Comparison of ENCODE assay signal across 8 cellular contexts in the genomic region with DNA sequence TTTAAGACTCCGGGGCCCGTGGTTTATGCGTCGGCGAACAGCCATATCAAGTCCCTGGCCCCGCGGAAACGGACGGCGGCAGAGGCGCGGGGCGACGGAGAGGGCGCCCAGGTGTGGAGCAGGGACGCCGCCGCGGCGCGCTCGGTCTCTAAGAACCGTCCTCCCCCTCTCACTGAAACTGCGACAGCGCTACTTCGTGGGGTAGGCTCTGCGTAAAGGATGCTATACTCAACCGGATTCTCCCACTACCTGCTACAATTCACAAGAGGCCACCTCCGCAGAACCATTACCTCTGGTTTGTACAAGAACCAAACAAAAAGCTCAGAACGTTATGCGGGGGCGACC. TPM values are rescaled to one million over a fixed set of nuclear protein-coding genes. Genes with fewer than 3 reads are reported as not detected.
A peak's percentile ranks its signal among the peaks of the same experiment; 100 is the strongest.
DNase-seq lines count a peak whose midpoint lies in the region; TF ChIP-seq lines count a peak whose summit lies in the region.

No MANE protein-coding gene starts in this region.

- POLR2A ChIA-PET in HEK293T (lab: Yijun Ruan, JAX): interaction anchor here (1.0 to 1.2 kb wide), 3 partner anchors 12 to 39 kb away, joined by 3 read pairs; no protein-coding TSS in a partner anchor

- WGBS in esophagus squamous epithelium, 2 donors: 0% methylated on average over 8 to 23 of the region's 32 CpGs

- CTCF ChIA-PET in HEK293T (lab: Yijun Ruan, JAX): no interaction called here

- no peak for TF ChIP-seq CTCF in esophagus squamous epithelium (IDR thresholded peaks at IDR 0.05)
- no peak for TF ChIP-seq CTCF in neural crest cell (conservative IDR thresholded peaks at IDR 0.05)

- H3K27me3 Mint-ChIP-seq in neural crest cell (ENCODE audit: low read depth): no peaks in the 10 kb centered on the region

- H3K36me3 ChIP-seq in esophagus squamous epithelium: peaks cover 5 to 28% (median 8%) of the 10 kb centered on the region in 3 donors

- H3K27ac ChIP-seq in esophagus squamous epithelium: peak overlapping the region; percentile 84 to 93 (median 90)

- peak overlapping the region; percentile 98 for H3K4me3 Mint-ChIP-seq in neural crest cell

- H3K27me3 ChIP-seq in esophagus squamous epithelium: no peaks in the 10 kb centered on the region

- peak overlapping the region; percentile 88 for H3K27ac Mint-ChIP-seq in neural crest cell (ENCODE audit: unreplicated experiment)

- H3K4me1 ChIP-seq in esophagus squamous epithelium: peaks cover 3 to 34% (median 8%) of the 10 kb centered on the region in 3 donors

- H3K9me3 Mint-ChIP-seq in neural crest cell: no peaks in the 10 kb centered on the region

- peak; percentile 38 to 44 for DNase-seq in NCI-H524 (lab: John Stamatoyannopoulos, UW)
- no peak for DNase-seq in NCI-H524 treated with DMSO at 0.1 percent for 48 hours (lab: John Stamatoyannopoulos, UW)
- DNase-seq in HEK293T (ENCODE audit: extremely low spot score): peak; percentile 60
- peak; percentile 65 for DNase-seq in NAMALWA (ENCODE audit: low spot score)
- peak; percentile 80 for DNase-seq in activated CD8-positive, alpha-beta memory T cell treated with anti-CD3 and anti-CD28 coated beads, Interleukin-2, amount 50 U/mL, for 48 hours
- no peak for DNase-seq in esophagus squamous epithelium (lab: John Stamatoyannopoulos, UW)
- no peak for DNase-seq in neural crest cell (ENCODE audit: low read depth, low spot score)
- no peak for DNase-seq in midbrain (lab: John Stamatoyannopoulos, UW)

- TF ChIP-seq POLR2A in esophagus squamous epithelium (IDR thresholded peaks at IDR 0.05): no peak

- peaks cover 3% of the 10 kb centered on the region for H3K36me3 Mint-ChIP-seq in neural crest cell (ENCODE audit: low read depth)

- H3K4me1 Mint-ChIP-seq in neural crest cell: peaks cover 26% of the 10 kb centered on the region

- peak overlapping the region; percentile 79 to 97 (median 84) for H3K4me3 ChIP-seq in esophagus squamous epithelium

- H3K9me3 ChIP-seq in esophagus squamous epithelium: no peaks in the 10 kb centered on the region

- intact Hi-C loops in esophagus squamous epithelium (cut with DNase I): no loop called here

TF ChIP-seq in HEK293T, 16 proteins besides CTCF, POLR2A, EP300 and RAD21:
- no peak for TF ChIP-seq TARDBP (IDR thresholded peaks at IDR 0.05)
- TF ChIP-seq BHLHE40 (IDR thresholded peaks at IDR 0.05; ENCODE audit: borderline replicate concordance): no peak
- TF ChIP-seq NFRKB (IDR thresholded peaks at IDR 0.05): no peak
- no peak for TF ChIP-seq ARNT (IDR thresholded peaks at IDR 0.05)
- no peak for TF ChIP-seq ELF4 (IDR thresholded peaks at IDR 0.05)
- TF ChIP-seq CTBP1 (IDR thresholded peaks at IDR 0.05; ENCODE audit: borderline replicate concordance): no peak
TF ChIP-seq in HEK293T: peak in this region for 0.

RNA-seq across cellular contexts. Expression of gene MRNIP, which starts 0.4 kb away (rescaled TPM):
- total RNA-seq in esophagus squamous epithelium (10 to 100 TPM in 3 of 4 donors, 1 to 10 TPM in 1; 6.9 to 21.9 (median 10.7) TPM), neural crest cell (40.9 and 42.2 TPM in 2 replicates)

RNA-seq across cellular contexts. Expression of gene SQSTM1, which starts 37.5 kb away (rescaled TPM):
- 100 to 1,000 TPM; 105 to 236 (median 149) TPM for total RNA-seq in esophagus squamous epithelium
- total RNA-seq in neural crest cell: 67.6 and 69.5 TPM in 2 replicates

RNA-seq across cellular contexts. Expression of gene TBC1D9B, which starts 49.5 kb away (rescaled TPM):
- 10 to 100 TPM; 50.7 to 78.5 (median 62.4) TPM for total RNA-seq in esophagus squamous epithelium
- total RNA-seq in neural crest cell: 101 and 107 TPM in 2 replicates

RNA-seq across cellular contexts. Expression of gene MGAT4B, which starts 51.5 kb away (rescaled TPM):
- total RNA-seq in esophagus squamous epithelium (100 to 1,000 TPM in 1 of 4 donors, 10 to 100 TPM in 3; 68.5 to 119 (median 87.7) TPM), neural crest cell (120 and 124 TPM in 2 replicates)

Comparison
In these comparisons a context has a peak if more than half of its experiments do, and no peak if none do; other contexts are left out.
1. DNase-seq: peak in NCI-H524 (2 of 2), HEK293T (single experiment), NAMALWA (single experiment) and activated CD8-positive, alpha-beta memory T cell treated with anti-CD3 and anti-CD28 coated beads, Interleukin-2, amount 50 U/mL, for 48 hours (single experiment); none in NCI-H524 treated with DMSO at 0.1 percent for 48 hours (single experiment), esophagus squamous epithelium (single experiment), neural crest cell (single experiment) and midbrain (single experiment).